Comparison of ENCODE assay signal across 23 cellular contexts in the genomic region with DNA sequence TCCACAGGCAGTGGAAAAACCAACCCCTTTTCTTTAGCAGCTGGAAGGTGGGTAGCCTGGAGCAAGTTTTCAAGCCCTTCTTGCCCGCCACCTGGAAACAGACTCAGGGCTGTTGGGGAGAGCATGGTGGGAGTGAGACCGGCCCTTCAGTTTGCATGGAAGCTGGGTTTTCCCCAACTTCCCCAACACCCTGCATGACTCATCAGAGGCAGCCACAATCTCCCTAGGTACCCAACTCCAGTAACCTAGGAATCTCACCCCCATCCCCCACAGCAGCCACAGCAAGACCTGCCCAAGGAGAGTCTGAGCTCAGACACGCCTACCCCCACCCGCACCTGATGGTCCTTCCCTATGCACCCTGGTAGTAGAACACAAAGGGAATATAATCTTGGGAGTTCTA.
DNase-seq lines count a peak whose midpoint lies in the region; ATAC-seq and TF ChIP-seq lines count a peak whose summit lies in the region.
"Had no signal": no experiment of that assay in that cellular context is flagged by ENCODE, and none has a peak within 500 bp of the region (broad histone marks: within the 10 kb centered on the region; RNA-seq: fewer than 3 reads in every experiment).

No MANE protein-coding gene starts in this region.

- H3K9me3 ChIP-seq in endodermal cell (ENCODE audit: control insufficient read depth, low read length): peaks cover 7% of the 10 kb centered on the region
- no peaks in the 10 kb centered on the region for H3K9me3 ChIP-seq in T-helper 17 cell (ENCODE audit: control insufficient read depth, low read length, poor library complexity, severe bottlenecking)
- H3K9me3 ChIP-seq in aorta (ENCODE audit: control insufficient read depth, low read length): no peaks in the 10 kb centered on the region
- H3K9me3 ChIP-seq: SK-N-SH had no signal

- ATAC-seq in T-helper 17 cell (no peak), aorta (ENCODE audit: low FRiP score) (no peak)
- ATAC-seq in activated naive CD8-positive, alpha-beta T cell treated with anti-CD3 and anti-CD28 coated beads, Interleukin-2, amount 50 U/mL, for 24 hours: no peak
- ATAC-seq: PC-3 had no signal

- H3K36me3 ChIP-seq in endodermal cell (ENCODE audit: control insufficient read depth, insufficient read depth, low read length) (no peaks in the 10 kb centered on the region), aorta (ENCODE audit: control insufficient read depth in 1 of 2, insufficient read depth in 2 of 2, low read length in 1 of 2) (no peaks in the 10 kb centered on the region)

- H3K27me3 Mint-ChIP-seq in endodermal cell (ENCODE audit: insufficient read depth) (no peaks in the 10 kb centered on the region), T-helper 17 cell (peaks cover 11% of the 10 kb centered on the region)
- peaks cover 2% of the 10 kb centered on the region for H3K27me3 Mint-ChIP-seq in activated naive CD8-positive, alpha-beta T cell treated with anti-CD3 and anti-CD28 coated beads, Interleukin-2, amount 50 U/mL, for 24 hours
- H3K27me3 Mint-ChIP-seq: B cell had no signal

- H3K4me3 ChIP-seq in endodermal cell (ENCODE audit: low read length) (no peak overlapping the region), aorta (ENCODE audit: low read length in 2 of 2) (no peak overlapping the region)

- no peaks in the 10 kb centered on the region for H3K4me1 ChIP-seq in endodermal cell (ENCODE audit: control insufficient read depth, insufficient read depth, low read length)
- H3K4me1 ChIP-seq in aorta (ENCODE audit: control insufficient read depth in 1 of 2, insufficient read depth in 2 of 2, low read length in 2 of 2): no peaks in the 10 kb centered on the region

- intact Hi-C loops in aorta (cut with DNase I): no loop called here

- no peak overlapping the region for H3K4me3 Mint-ChIP-seq in endodermal cell
- H3K4me3 Mint-ChIP-seq in T-helper 17 cell: no peak overlapping the region
- no peak overlapping the region for H3K4me3 Mint-ChIP-seq in activated naive CD8-positive, alpha-beta T cell treated with anti-CD3 and anti-CD28 coated beads, Interleukin-2, amount 50 U/mL, for 24 hours
- H3K4me3 Mint-ChIP-seq: B cell; CD8-positive, alpha-beta memory T cell had no signal

- H3K27me3 ChIP-seq in endodermal cell (ENCODE audit: control insufficient read depth, insufficient read depth, low read length, poor library complexity, severe bottlenecking) (no peaks in the 10 kb centered on the region), aorta (ENCODE audit: control insufficient read depth in 1 of 2, insufficient read depth in 2 of 2, low read length in 1 of 2) (no peaks in the 10 kb centered on the region)

- peaks cover 4% of the 10 kb centered on the region for H3K36me3 Mint-ChIP-seq in endodermal cell (ENCODE audit: low read depth)
- H3K36me3 Mint-ChIP-seq in T-helper 17 cell (ENCODE audit: low read depth): no peaks in the 10 kb centered on the region
- H3K36me3 Mint-ChIP-seq in activated naive CD8-positive, alpha-beta T cell treated with anti-CD3 and anti-CD28 coated beads, Interleukin-2, amount 50 U/mL, for 24 hours (ENCODE audit: low read depth): no peaks in the 10 kb centered on the region
- H3K36me3 Mint-ChIP-seq: CD8-positive, alpha-beta memory T cell had no signal

- H3K4me1 Mint-ChIP-seq in endodermal cell (no peaks in the 10 kb centered on the region), T-helper 17 cell (no peaks in the 10 kb centered on the region)
- no peaks in the 10 kb centered on the region for H3K4me1 Mint-ChIP-seq in activated naive CD8-positive, alpha-beta T cell treated with anti-CD3 and anti-CD28 coated beads, Interleukin-2, amount 50 U/mL, for 24 hours
- H3K4me1 Mint-ChIP-seq: B cell; CD8-positive, alpha-beta memory T cell had no signal

- H3K27ac ChIP-seq in endodermal cell (ENCODE audit: low read depth, low read length) (no peak overlapping the region), aorta (ENCODE audit: low read depth in 1 of 2, low read length in 2 of 2) (no peak overlapping the region)
- H3K27ac ChIP-seq: C4-2B, HL-60 had no signal

- no peak overlapping the region for H3K27ac Mint-ChIP-seq in endodermal cell
- no peak overlapping the region for H3K27ac Mint-ChIP-seq in T-helper 17 cell
- H3K27ac Mint-ChIP-seq in activated naive CD8-positive, alpha-beta T cell treated with anti-CD3 and anti-CD28 coated beads, Interleukin-2, amount 50 U/mL, for 24 hours: no peak overlapping the region
- H3K27ac Mint-ChIP-seq: B cell; CD8-positive, alpha-beta memory T cell had no signal

- peak; percentile 15 for DNase-seq in HK-2 (ENCODE audit: unreplicated experiment)
- peak; percentile 28 for DNase-seq in NCI-H69 (lab: John Stamatoyannopoulos, UW)
- DNase-seq in endodermal cell: peak; percentile 42
- peak; percentile 27 for DNase-seq in kidney tubule cell (ENCODE audit: low spot score)
- no peak for DNase-seq in T-helper 17 cell
- DNase-seq in activated naive CD8-positive, alpha-beta T cell treated with anti-CD3 and anti-CD28 coated beads, Interleukin-2, amount 50 U/mL, for 24 hours: no peak
- DNase-seq in aorta: no peak
- DNase-seq: CD8-positive, alpha-beta memory T cell; GOT3; HCEC 1CT; NCI-H1092 treated with DMSO at 0.1 percent for 48 hours; NCI-H1436; NCI-H187; NCI-H2081 treated with DMSO at 0.1 percent for 48 hours; NCI-H2171; NCI-H524; NCI-H774; PC-3; SK-N-SH; SW 1271 had no signal

- 90% methylated on average over 4 of the region's 4 CpGs; no CpG with 5 or more reads in 1 of the 2 experiments for WGBS in endodermal cell (ENCODE audit: insufficient coverage in 1 of 2, insufficient read length in 1 of 2), 2 experiments
- WGBS in aorta, 2 donors: 95 to 96% methylated on average over 4 of the region's 4 CpGs

- peaks cover 24% of the 10 kb centered on the region for H3K9me3 Mint-ChIP-seq in endodermal cell
- no peaks in the 10 kb centered on the region for H3K9me3 Mint-ChIP-seq in activated naive CD8-positive, alpha-beta T cell treated with anti-CD3 and anti-CD28 coated beads, Interleukin-2, amount 50 U/mL, for 24 hours

- no peak for TF ChIP-seq CTCF in endodermal cell (conservative IDR thresholded peaks at IDR 0.05)

- H3K9ac ChIP-seq in endodermal cell (ENCODE audit: extremely low read depth, low read length, poor library complexity, severe bottlenecking): no peak overlapping the region
- H3K9ac ChIP-seq: SK-N-SH had no signal

Comparison
In these comparisons a context has a peak if more than half of its experiments do, and no peak if none do; other contexts are left out.
1. DNase-seq: peak in HK-2 (single experiment), NCI-H69 (single experiment), endodermal cell (single experiment) and kidney tubule cell (single experiment); none in T-helper 17 cell (0 of 3), activated naive CD8-positive, alpha-beta T cell treated with anti-CD3 and anti-CD28 coated beads, Interleukin-2, amount 50 U/mL, for 24 hours (single experiment) and aorta (0 of 2).